Comparison of ENCODE assay signal across 21 cellular contexts in the genomic region with DNA sequence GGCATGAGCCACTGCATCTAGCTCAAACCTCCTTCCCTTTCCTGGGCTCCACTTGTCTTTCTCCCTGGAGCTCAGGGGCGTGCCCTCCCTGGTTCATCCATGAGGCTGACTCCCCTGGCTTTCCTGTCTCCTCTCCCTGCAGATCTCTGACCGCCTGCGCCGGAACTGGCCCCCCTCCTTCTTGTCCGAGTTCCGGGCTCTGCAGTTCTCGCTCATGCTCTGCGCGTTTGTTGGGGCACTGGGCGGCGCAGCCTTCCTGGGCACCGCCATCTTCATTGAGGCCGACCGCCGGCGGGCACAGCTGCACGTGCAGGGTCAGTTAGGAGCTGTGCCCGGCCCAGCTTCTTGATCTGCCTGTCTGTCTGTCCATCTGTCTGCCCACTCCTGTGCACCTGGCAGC. TPM values are rescaled to one million over a fixed set of nuclear protein-coding genes. Genes with fewer than 3 reads are reported as not detected.
DNase-seq lines count a peak whose midpoint lies in the region; ATAC-seq and TF ChIP-seq lines count a peak whose summit lies in the region.
"Had no signal": no experiment of that assay in that cellular context is flagged by ENCODE, and none has a peak within 500 bp of the region (broad histone marks: within the 10 kb centered on the region; RNA-seq: fewer than 3 reads in every experiment).

No MANE protein-coding gene starts in this region.

- H3K27me3 ChIP-seq in sigmoid colon, result no peaks in the 10 kb centered on the region
- H3K27me3 ChIP-seq: heart right ventricle, uterus had no signal

- H3K9me3 Mint-ChIP-seq in activated CD8-positive, alpha-beta memory T cell treated with anti-CD3 and anti-CD28 coated beads, Interleukin-2, amount 10 ng/mL, durations not matched to agents 7 days and 5 days (ENCODE audit: low read depth), result peaks cover 5% of the 10 kb centered on the region
- peaks cover 11% of the 10 kb centered on the region for H3K9me3 Mint-ChIP-seq in activated CD8-positive, alpha-beta T cell treated with anti-CD3 and anti-CD28 coated beads, Interleukin-2, amount 10 ng/mL, durations not matched to agents 7 days and 5 days (ENCODE audit: insufficient read depth)
- H3K9me3 Mint-ChIP-seq in natural killer cell, result peaks cover 0 to 5% of the 10 kb centered on the region in 2 donors

- CTCF ChIA-PET in activated CD8-positive, alpha-beta memory T cell treated with anti-CD3 and anti-CD28 coated beads, Interleukin-2, amount 10 ng/mL, durations not matched to agents 7 days and 5 days (lab: Charles Lee), result interaction anchor here (1.0 to 1.6 kb wide), 4 partner anchors 10 to 1049 kb away, joined by 3 to 4 read pairs (median 4); partner anchors contain the start of gene SH2B1
- CTCF ChIA-PET in activated CD8-positive, alpha-beta T cell treated with anti-CD3 and anti-CD28 coated beads, Interleukin-2, amount 10 ng/mL, durations not matched to agents 7 days and 5 days (lab: Charles Lee), result interaction anchor here (0.9 to 2.9 kb wide), 3 partner anchors 10 to 37 kb away, joined by 3 to 14 read pairs (median 4); partner anchors contain the start of gene SPNS1

- POLR2A ChIA-PET in activated CD8-positive, alpha-beta T cell treated with anti-CD3 and anti-CD28 coated beads, Interleukin-2, amount 10 ng/mL, durations not matched to agents 7 days and 5 days (lab: Charles Lee), result interaction anchor here (0.6 to 2.2 kb wide), 5 partner anchors 9 to 37 kb away, joined by 3 to 12 read pairs (median 5); no protein-coding TSS in a partner anchor

- TF ChIP-seq CTCF in natural killer cell (IDR thresholded peaks at IDR 0.05) (no peak), sigmoid colon (IDR thresholded peaks at IDR 0.05) (no peak)

- no peak for ATAC-seq in activated CD8-positive, alpha-beta memory T cell treated with anti-CD3 and anti-CD28 coated beads, Interleukin-2, amount 10 ng/mL, durations not matched to agents 7 days and 5 days
- no peak for ATAC-seq in activated CD8-positive, alpha-beta T cell treated with anti-CD3 and anti-CD28 coated beads, Interleukin-2, amount 10 ng/mL, durations not matched to agents 7 days and 5 days
- ATAC-seq in natural killer cell (no peak), HG03442 (IDR thresholded peaks at IDR 0.05; ENCODE audit: unreplicated experiment) (no peak)
- ATAC-seq: GM23338, Right ventricle myocardium inferior had no signal

- no peak overlapping the region for H3K27ac ChIP-seq in sigmoid colon
- H3K27ac ChIP-seq: uterus had no signal

- H3K27ac Mint-ChIP-seq in activated CD8-positive, alpha-beta memory T cell treated with anti-CD3 and anti-CD28 coated beads, Interleukin-2, amount 10 ng/mL, durations not matched to agents 7 days and 5 days, result peak overlapping the region; percentile 80
- peak overlapping the region; percentile 94 for H3K27ac Mint-ChIP-seq in activated CD8-positive, alpha-beta T cell treated with anti-CD3 and anti-CD28 coated beads, Interleukin-2, amount 10 ng/mL, durations not matched to agents 7 days and 5 days
- peak overlapping the region; percentile 71 to 97 for H3K27ac Mint-ChIP-seq in natural killer cell
- H3K27ac Mint-ChIP-seq: GM23338, memory B cell had no signal

- TF ChIP-seq POLR2A in sigmoid colon (IDR thresholded peaks at IDR 0.05), result no peak

- peaks cover 34% of the 10 kb centered on the region for H3K4me1 Mint-ChIP-seq in activated CD8-positive, alpha-beta memory T cell treated with anti-CD3 and anti-CD28 coated beads, Interleukin-2, amount 10 ng/mL, durations not matched to agents 7 days and 5 days
- peaks cover 42% of the 10 kb centered on the region for H3K4me1 Mint-ChIP-seq in activated CD8-positive, alpha-beta T cell treated with anti-CD3 and anti-CD28 coated beads, Interleukin-2, amount 10 ng/mL, durations not matched to agents 7 days and 5 days (ENCODE audit: low read depth)
- peaks cover 30 to 56% of the 10 kb centered on the region in 2 donors for H3K4me1 Mint-ChIP-seq in natural killer cell
- H3K4me1 Mint-ChIP-seq: GM23338 had no signal

- H3K4me3 ChIP-seq in sigmoid colon, result no peak overlapping the region
- H3K4me3 ChIP-seq: GM23338, uterus had no signal

- no peaks in the 10 kb centered on the region for H3K4me1 ChIP-seq in sigmoid colon
- H3K4me1 ChIP-seq: uterus had no signal

- H3K36me3 ChIP-seq in sigmoid colon, result peaks cover 0 to 98% (median 54%) of the 10 kb centered on the region in 4 donors
- H3K36me3 ChIP-seq: uterus had no signal

- H3K9me3 ChIP-seq in sigmoid colon, result peaks cover 0 to 4% (median 3%) of the 10 kb centered on the region in 4 donors

- intact Hi-C loops in natural killer cell (cut with micrococcal nuclease) (no loop called here), sigmoid colon (cut with DNase I) (no loop called here)

- no peaks in the 10 kb centered on the region for H3K27me3 Mint-ChIP-seq in activated CD8-positive, alpha-beta memory T cell treated with anti-CD3 and anti-CD28 coated beads, Interleukin-2, amount 10 ng/mL, durations not matched to agents 7 days and 5 days
- H3K27me3 Mint-ChIP-seq in activated CD8-positive, alpha-beta T cell treated with anti-CD3 and anti-CD28 coated beads, Interleukin-2, amount 10 ng/mL, durations not matched to agents 7 days and 5 days (ENCODE audit: low read depth), result no peaks in the 10 kb centered on the region
- H3K27me3 Mint-ChIP-seq in natural killer cell (ENCODE audit: low read depth in 2 of 2), result no peaks in the 10 kb centered on the region
- H3K27me3 Mint-ChIP-seq: memory B cell had no signal

- H3K36me3 Mint-ChIP-seq in activated CD8-positive, alpha-beta memory T cell treated with anti-CD3 and anti-CD28 coated beads, Interleukin-2, amount 10 ng/mL, durations not matched to agents 7 days and 5 days, result peaks cover 56% of the 10 kb centered on the region
- H3K36me3 Mint-ChIP-seq in activated CD8-positive, alpha-beta T cell treated with anti-CD3 and anti-CD28 coated beads, Interleukin-2, amount 10 ng/mL, durations not matched to agents 7 days and 5 days (ENCODE audit: low read depth), result peaks cover 74% of the 10 kb centered on the region
- H3K36me3 Mint-ChIP-seq in natural killer cell, result no peaks in the 10 kb centered on the region

- no peak for TF ChIP-seq EP300 in sigmoid colon (IDR thresholded peaks at IDR 0.05)

- no peak for DNase-seq in activated CD8-positive, alpha-beta memory T cell treated with anti-CD3 and anti-CD28 coated beads, Interleukin-2, amount 10 ng/mL, durations not matched to agents 7 days and 5 days
- DNase-seq in activated CD8-positive, alpha-beta memory T cell treated with anti-CD3 and anti-CD28 coated beads for 24 hours, result no peak
- DNase-seq in NCI-H2196 treated with DMSO at 0.1 percent for 48 hours (lab: John Stamatoyannopoulos, UW; ENCODE audit: unreplicated experiment), result peak; percentile 73
- no peak for DNase-seq in activated CD8-positive, alpha-beta T cell treated with anti-CD3 and anti-CD28 coated beads, Interleukin-2, amount 10 ng/mL, durations not matched to agents 7 days and 5 days
- DNase-seq in natural killer cell, result no peak
- no peak for DNase-seq in sigmoid colon
- DNase-seq in KBM-7, result no peak
- DNase-seq: activated CD4-positive, alpha-beta T cell treated with anti-CD3 and anti-CD28 coated beads, Interleukin-2, amount 50 U/mL, for 48 hours; heart right ventricle; islet precursor cell; NCI-H2171; stimulated activated CD4-positive, alpha-beta T cell treated with anti-CD3 and anti-CD28 coated beads, Interleukin-15, amount 100 ng/mL, for 24 hours; T1000; uterus had no signal

- 95 to 96% methylated on average over 18 of the region's 18 CpGs for WGBS in sigmoid colon, 2 donors

- H3K4me3 Mint-ChIP-seq in activated CD8-positive, alpha-beta memory T cell treated with anti-CD3 and anti-CD28 coated beads, Interleukin-2, amount 10 ng/mL, durations not matched to agents 7 days and 5 days, result no peak overlapping the region
- peak overlapping the region; percentile 100 for H3K4me3 Mint-ChIP-seq in activated CD8-positive, alpha-beta T cell treated with anti-CD3 and anti-CD28 coated beads, Interleukin-2, amount 10 ng/mL, durations not matched to agents 7 days and 5 days
- H3K4me3 Mint-ChIP-seq in natural killer cell, result peak overlapping the region; percentile 88
- H3K4me3 Mint-ChIP-seq: GM23338, memory B cell had no signal

- in situ Hi-C loops in KBM-7 (cut with MboI; ENCODE audit: low pct_unique_long_range_greater_than_20kb, low sequenced_read_pairs), result no loop called here

RNA-seq across cellular contexts. Expression of gene LAT, which starts 1.2 kb away (rescaled TPM):
- 100 to 1,000 TPM; 200 to 236 TPM for total RNA-seq in activated CD8-positive, alpha-beta memory T cell treated with anti-CD3 and anti-CD28 coated beads, Interleukin-2, amount 10 ng/mL, durations not matched to agents 7 days and 5 days
- total RNA-seq in activated CD8-positive, alpha-beta T cell treated with anti-CD3 and anti-CD28 coated beads, Interleukin-2, amount 10 ng/mL, durations not matched to agents 7 days and 5 days, result 100 to 1,000 TPM; 270 to 288 TPM
- total RNA-seq in natural killer cell (100 to 1,000 TPM; 130 to 148 (median 147) TPM), sigmoid colon (10 to 100 TPM in 2 of 4 donors, 1 to 10 TPM in 2; 6.6 to 19.1 (median 9.3) TPM)
- polyA plus RNA-seq in sigmoid colon, result 10 to 100 TPM in 1 of 3 donors, 1 to 10 TPM in 2; 1.4 to 26.2 (median 2.4) TPM

RNA-seq across cellular contexts. Expression of gene SPNS1, which starts 9.1 kb away (rescaled TPM):
- 10 to 100 TPM; 22.1 to 27.6 TPM for total RNA-seq in activated CD8-positive, alpha-beta memory T cell treated with anti-CD3 and anti-CD28 coated beads, Interleukin-2, amount 10 ng/mL, durations not matched to agents 7 days and 5 days
- 10 to 100 TPM; 28.3 to 29.0 TPM for total RNA-seq in activated CD8-positive, alpha-beta T cell treated with anti-CD3 and anti-CD28 coated beads, Interleukin-2, amount 10 ng/mL, durations not matched to agents 7 days and 5 days
- 10 to 100 TPM; 36.0 to 44.3 (median 36.9) TPM for total RNA-seq in natural killer cell
- 10 to 100 TPM; 14.3 to 30.5 (median 14.7) TPM for total RNA-seq in sigmoid colon
- polyA plus RNA-seq in sigmoid colon, result 10 to 100 TPM in 2 of 3 donors, 1 to 10 TPM in 1; 6.6 to 40.2 (median 14.1) TPM

RNA-seq across cellular contexts. Expression of gene NFATC2IP, which starts 32.9 kb away (rescaled TPM):
- 100 to 1,000 TPM; 120 to 133 TPM for total RNA-seq in activated CD8-positive, alpha-beta memory T cell treated with anti-CD3 and anti-CD28 coated beads, Interleukin-2, amount 10 ng/mL, durations not matched to agents 7 days and 5 days
- 100 to 1,000 TPM; 113 to 120 TPM for total RNA-seq in activated CD8-positive, alpha-beta T cell treated with anti-CD3 and anti-CD28 coated beads, Interleukin-2, amount 10 ng/mL, durations not matched to agents 7 days and 5 days
- total RNA-seq in natural killer cell (100 to 1,000 TPM in 2 of 3 donors, 10 to 100 TPM in 1; 87.1 to 132 (median 108) TPM), sigmoid colon (10 to 100 TPM; 17.4 to 32.4 (median 22.3) TPM)
- polyA plus RNA-seq in sigmoid colon, result 10 to 100 TPM; 12.6 to 42.5 (median 16.2) TPM

RNA-seq across cellular contexts. Expression of gene CD19, which starts 51.9 kb away (rescaled TPM):
- total RNA-seq in activated CD8-positive, alpha-beta memory T cell treated with anti-CD3 and anti-CD28 coated beads, Interleukin-2, amount 10 ng/mL, durations not matched to agents 7 days and 5 days, result not detected
- total RNA-seq in activated CD8-positive, alpha-beta T cell treated with anti-CD3 and anti-CD28 coated beads, Interleukin-2, amount 10 ng/mL, durations not matched to agents 7 days and 5 days, result under 1 TPM; 0.52 to 0.68 TPM
- total RNA-seq in natural killer cell (1 to 10 TPM in 1 of 3 donors, under 1 TPM in 2; 0.79 to 2.5 (median 0.96) TPM), sigmoid colon (not detected)
- 10 to 100 TPM in 1 of 3 donors, 1 to 10 TPM in 1, not detected in 1; 1.4 to 45.9 TPM for polyA plus RNA-seq in sigmoid colon
- total RNA-seq: A673, bronchial epithelial cell, Right ventricle myocardium inferior had no signal
- polyA plus RNA-seq: neural cell had no signal

RNA-seq across cellular contexts. Expression of gene RABEP2, which starts 58.6 kb away (rescaled TPM):
- total RNA-seq in activated CD8-positive, alpha-beta memory T cell treated with anti-CD3 and anti-CD28 coated beads, Interleukin-2, amount 10 ng/mL, durations not matched to agents 7 days and 5 days, result 10 to 100 TPM; 18.0 to 19.1 TPM
- total RNA-seq in activated CD8-positive, alpha-beta T cell treated with anti-CD3 and anti-CD28 coated beads, Interleukin-2, amount 10 ng/mL, durations not matched to agents 7 days and 5 days, result 10 to 100 TPM; 22.5 to 23.2 TPM
- total RNA-seq in natural killer cell (10 to 100 TPM; 53.4 to 63.4 (median 60.1) TPM), sigmoid colon (10 to 100 TPM in 3 of 4 donors, 1 to 10 TPM in 1; 9.9 to 43.2 (median 15.0) TPM)
- polyA plus RNA-seq in sigmoid colon, result 10 to 100 TPM; 30.0 to 48.7 (median 35.4) TPM

Comparison
In these comparisons a context has a peak if more than half of its experiments do, and no peak if none do; other contexts are left out.
1. RNA of gene LAT, which starts 1.2 kb away (total RNA-seq): 270 to 288 TPM in activated CD8-positive, alpha-beta T cell treated with anti-CD3 and anti-CD28 coated beads, Interleukin-2, amount 10 ng/mL, durations not matched to agents 7 days and 5 days, 200 to 236 TPM in activated CD8-positive, alpha-beta memory T cell treated with anti-CD3 and anti-CD28 coated beads, Interleukin-2, amount 10 ng/mL, durations not matched to agents 7 days and 5 days and 130 to 148 TPM in natural killer cell; 6.6 to 19.1 TPM in sigmoid colon; every median in the first group is over 4 times any median in the second.
2. Peak in every context shown above with its lines, with median percentiles within 50 percentile points of each other: H3K27ac Mint-ChIP-seq.